ENCODE assay signal across 19 cellular contexts in genomic region chr3:32963871-32964270, GRCh38. TPM values are rescaled to one million over a fixed set of nuclear protein-coding genes. Genes with fewer than 3 reads are reported as not detected.
A peak's percentile ranks its signal among the peaks of the same experiment; 100 is the strongest.
DNase-seq lines count a peak whose midpoint lies in the region; ATAC-seq, FAIRE-seq and TF ChIP-seq lines count a peak whose summit lies in the region.
"Had no signal": no experiment of that assay in that cellular context is flagged by ENCODE, and none has a peak within 500 bp of the region (broad histone marks: within the 10 kb centered on the region; RNA-seq: fewer than 3 reads in every experiment).

No MANE protein-coding gene starts in this region.

- TF ChIP-seq EP300 in HepG2 (IDR thresholded peaks at IDR 0.05; ENCODE audit: low read depth in 2 of 2, low read length in 2 of 2), result no peak
- TF ChIP-seq EP300 in HepG2 (CRISPR knock-in tag; IDR thresholded peaks at IDR 0.05; ENCODE audit: borderline replicate concordance), result no peak

- TF ChIP-seq POLR2A in HepG2 (IDR thresholded peaks at IDR 0.05; ENCODE audit: insufficient read depth in 1 of 2, low read depth in 2 of 2, low read length in 2 of 2) (no peak), right lobe of liver (IDR thresholded peaks at IDR 0.05) (no peak)

- no peak overlapping the region for H3K4me2 ChIP-seq in HepG2 (ENCODE audit: low read depth, low read length)

- ATAC-seq in HepG2 (no peak), right lobe of liver (no peak)
- peak; percentile 53 for ATAC-seq in stimulated activated naive CD8-positive, alpha-beta T cell treated with anti-CD3 and anti-CD28 coated beads, Interleukin-15, Interleukin-2, amounts not matched to agents 100 U/mL and 50 U/mL, for 24 hours
- ATAC-seq: body of pancreas, left colon, PC-3 had no signal

- H3K27me3 ChIP-seq in HepG2 (ENCODE audit: control insufficient read depth in 1 of 2, insufficient read depth in 2 of 2, low read length in 2 of 2) (no peaks in the 10 kb centered on the region; a peak in 1 of 5 replicates), right lobe of liver (no peaks in the 10 kb centered on the region), Caco-2 (replicated peaks; ENCODE audit: control insufficient read depth, insufficient read depth, low read length) (no peaks in the 10 kb centered on the region)
- H3K27me3 ChIP-seq: body of pancreas had no signal

- DNase-seq in HepG2 (ENCODE audit: low spot score) (no peak), right lobe of liver (no peak), retina (no peak), UCSD-AML1 (lab: John Stamatoyannopoulos, UW; ENCODE audit: unreplicated experiment) (no peak), Caco-2 (no peak)
- DNase-seq in activated CD4-positive, alpha-beta T cell treated with anti-CD3 and anti-CD28 coated beads, Interleukin-2, amount 50 U/mL, for 1 hour, result peak; percentile 26
- DNase-seq in effector CD4-positive, alpha-beta T cell, result peak; percentile 43
- no peak for DNase-seq in stimulated activated naive CD8-positive, alpha-beta T cell treated with anti-CD3 and anti-CD28 coated beads, Interleukin-15, Interleukin-2, amounts not matched to agents 100 U/mL and 50 U/mL, for 24 hours
- DNase-seq: body of pancreas, H9, hippocampal formation, left colon, NCI-H187, NCI-H524, PC-3 had no signal

- H3K4me1 ChIP-seq in HepG2 (ENCODE audit: insufficient read depth, low read length) (peaks cover 28% of the 10 kb centered on the region), right lobe of liver (no peaks in the 10 kb centered on the region), Caco-2 (peaks cover 8% of the 10 kb centered on the region; the same call in 1 of the 2 replicates)
- H3K4me1 ChIP-seq: body of pancreas had no signal

- peaks cover 18% of the 10 kb centered on the region for H3K4me1 Mint-ChIP-seq in Caco-2 (ENCODE audit: low read depth, unreplicated experiment)

- no peaks in the 10 kb centered on the region for H3K27me3 Mint-ChIP-seq in Caco-2 (ENCODE audit: insufficient read depth, unreplicated experiment)

- peaks cover 21% of the 10 kb centered on the region for H3K9me3 ChIP-seq in HepG2 (ENCODE audit: low read length)
- H3K9me3 ChIP-seq in right lobe of liver, result no peaks in the 10 kb centered on the region
- peaks cover 22% of the 10 kb centered on the region; the same call in 1 of the 2 replicates for H3K9me3 ChIP-seq in Caco-2

- H3K79me2 ChIP-seq in HepG2 (ENCODE audit: insufficient read depth, low read length), result no peaks in the 10 kb centered on the region

- POLR2A ChIA-PET in HepG2 (lab: Yijun Ruan, JAX) (no interaction called here), Caco-2 (lab: Charles Lee) (no interaction called here)

- WGBS in HepG2 (ENCODE audit: low lambda C conversion rate), result 52% methylated on average over 3 of the region's 3 CpGs
- 65% methylated on average over 3 of the region's 3 CpGs for WGBS in right lobe of liver (ENCODE audit: insufficient coverage, low coverage, low lambda C conversion rate, missing lambda C conversion rate)

- H3K36me3 ChIP-seq in HepG2 (replicated peaks in 1 of 2; ENCODE audit: control insufficient read depth in 1 of 2, insufficient read depth in 2 of 2, low read length in 2 of 2) (no peaks in the 10 kb centered on the region), right lobe of liver (no peaks in the 10 kb centered on the region), Caco-2 (ENCODE audit: control insufficient read depth, insufficient read depth, low read length) (no peaks in the 10 kb centered on the region)

- in situ Hi-C loops in HepG2 (cut with HindIII; ENCODE audit: extremely low pct_ligation_motif_present, low pct_unique_long_range_greater_than_20kb), result loop anchor here (25.0 kb wide), 1 partner anchor 398 kb away; no protein-coding TSS in a partner anchor

- no peaks in the 10 kb centered on the region for H3K36me3 Mint-ChIP-seq in Caco-2 (ENCODE audit: insufficient read depth, unreplicated experiment)

- intact Hi-C loops in HepG2 (cut with micrococcal nuclease; ENCODE audit: unreplicated experiment), result no loop called here
- intact Hi-C loops in right lobe of liver (cut with DNase I), result no loop called here
- intact Hi-C loops in Caco-2 (cut with micrococcal nuclease; ENCODE audit: unreplicated experiment), result no loop called here

- no peak overlapping the region for H3K4me3 Mint-ChIP-seq in Caco-2 (ENCODE audit: unreplicated experiment)
- H3K4me3 Mint-ChIP-seq: H9 had no signal

- no TSS peak for BruUV-seq in HepG2 (replicated peaks; lab: Mats Ljungman, UMichigan)
- no TSS peak for BruUV-seq in Caco-2 (replicated peaks; lab: Mats Ljungman, UMichigan)

- no peak for TF ChIP-seq RAD21 in HepG2 (CRISPR knock-in tag; IDR thresholded peaks at IDR 0.05)

- H4K20me1 ChIP-seq in HepG2 (ENCODE audit: insufficient read depth, low read length), result no peaks in the 10 kb centered on the region

- CTCF ChIA-PET in HepG2 (lab: Yijun Ruan, JAX; ENCODE audit: low intra/inter-chr PET ratio, low total read pairs) (no interaction called here), Caco-2 (lab: Charles Lee) (no interaction called here)

- H3K4me3 ChIP-seq in HepG2 (replicated peaks in 1 of 3; ENCODE audit: insufficient read depth in 1 of 3, low read depth in 2 of 3, low read length in 3 of 3) (no peak overlapping the region), right lobe of liver (no peak overlapping the region), Caco-2 (ENCODE audit: low read depth, low read length) (no peak overlapping the region)
- H3K4me3 ChIP-seq: body of pancreas had no signal

- H3K9ac ChIP-seq in HepG2 (ENCODE audit: insufficient read depth, low read depth, low read length), result no peak overlapping the region

- H3K27ac ChIP-seq in HepG2 (ENCODE audit: extremely low read length, insufficient read depth, low read length) (no peak overlapping the region), right lobe of liver (no peak overlapping the region)
- H3K27ac ChIP-seq: body of pancreas had no signal

- no peak overlapping the region for H2AFZ ChIP-seq in HepG2 (ENCODE audit: low read length)

- H3K9me3 Mint-ChIP-seq in Caco-2 (ENCODE audit: unreplicated experiment), result peaks cover 21% of the 10 kb centered on the region

- TF ChIP-seq CTCF in HepG2 (CRISPR knock-in tag; IDR thresholded peaks at IDR 0.05) (no peak), right lobe of liver (IDR thresholded peaks at IDR 0.05) (no peak), Caco-2 (IDR thresholded peaks at IDR 0.05; ENCODE audit: insufficient read depth in 1 of 2, low read depth in 1 of 2, low read length in 1 of 2, severe bottlenecking in 1 of 2, unreplicated experiment in 1 of 2) (no peak)

- FAIRE-seq in HepG2 (lab: Jason Lieb, UNC), result no peak
- FAIRE-seq: GM12891, HTR-8/SVneo had no signal

- H3K27ac Mint-ChIP-seq in Caco-2 (ENCODE audit: unreplicated experiment), result no peak overlapping the region
- H3K27ac Mint-ChIP-seq: H9 had no signal

TF ChIP-seq in HepG2, 621 proteins besides CTCF, POLR2A, EP300 and RAD21:
- TF ChIP-seq ZNF256 (CRISPR knock-in tag; conservative IDR thresholded peaks at IDR 0.05) (no peak), CREB1 (IDR thresholded peaks at IDR 0.05) (peak; percentile 58; the same call in 1 of the 2 replicates), CREB1 (CRISPR knock-in tag; IDR thresholded peaks at IDR 0.05) (no peak), ZNF775 (CRISPR knock-in tag; IDR thresholded peaks at IDR 0.05; ENCODE audit: borderline replicate concordance) (no peak)

RNA-seq across cellular contexts. Expression of gene CCR4, which starts 12.4 kb away (rescaled TPM):
- total RNA-seq in HepG2 (2016; rRNA removed; fragmentation: Illumina TruSeq; extraction: Trizol) (0.04 and 0.06 TPM in 2 replicates), right lobe of liver (under 1 TPM; 0.06 to 0.23 (median 0.11) TPM), Caco-2 (2022) (0.16 TPM in 1 of 2 replicates, not detected in the other)
- not detected in 2 replicates for total RNA-seq in HepG2 (2016; cell fraction: cytosol; rRNA removed; fragmentation: Illumina TruSeq; extraction: Trizol; ENCODE audit: low read depth)
- total RNA-seq in HepG2 (2016; cell fraction: insoluble cytoplasmic fraction; rRNA removed; fragmentation: Illumina TruSeq; extraction: Trizol), result 0.06 and 0.11 TPM in 2 replicates
- not detected in 2 replicates for total RNA-seq in HepG2 (2016; cell fraction: membrane; rRNA removed; fragmentation: Illumina TruSeq; extraction: Trizol)
- total RNA-seq in HepG2 (2016; cell fraction: nucleus; rRNA removed; fragmentation: Illumina TruSeq; extraction: Trizol), result 0.16 TPM in 1 of 2 replicates, not detected in the other
- polyA plus RNA-seq in HepG2 (2011; rRNA removed), result 0.05 TPM in 2 replicates
- 0.01 TPM in 1 of 2 replicates, not detected in the other for polyA plus RNA-seq in HepG2 (2011; cell fraction: cytosol; rRNA removed)
- polyA plus RNA-seq in HepG2 (2011; cell fraction: nucleus; rRNA removed), result 0.05 and 0.06 TPM in 2 replicates
- polyA plus RNA-seq in HepG2 (2012), result not detected in 2 replicates
- not detected in 2 replicates for polyA plus RNA-seq in HepG2 (2016; cell fraction: cytosol; fragmentation: Illumina TruSeq; extraction: Trizol; ENCODE audit: low read depth)
- not detected in 2 replicates for polyA plus RNA-seq in HepG2 (2016; cell fraction: insoluble cytoplasmic fraction; fragmentation: Illumina TruSeq; extraction: Trizol; ENCODE audit: low read depth)
- not detected in 2 replicates for polyA plus RNA-seq in HepG2 (2016; cell fraction: membrane; fragmentation: Illumina TruSeq; extraction: Trizol; ENCODE audit: low read depth)
- 0.24 and 0.29 TPM in 2 replicates for polyA plus RNA-seq in HepG2 (2016; cell fraction: nucleus; fragmentation: Illumina TruSeq; extraction: Trizol; ENCODE audit: insufficient read depth, low read depth)
- polyA minus RNA-seq in HepG2 (2011; rRNA and poly(A)+ RNA removed; ENCODE audit: low replicate concordance), result 0.05 and 0.16 TPM in 2 replicates
- polyA minus RNA-seq in HepG2 (2011; cell fraction: cytosol; rRNA and poly(A)+ RNA removed), result not detected in 2 replicates
- polyA minus RNA-seq in HepG2 (2011; cell fraction: nucleus; rRNA and poly(A)+ RNA removed), result 0.37 TPM in 1 of 2 replicates, not detected in the other
- total RNA-seq: body of pancreas, osteocyte, skeletal muscle tissue had no signal

Comparison
In these comparisons a context has a peak if more than half of its experiments do, and no peak if none do; other contexts are left out.
1. DNase-seq: peak in activated CD4-positive, alpha-beta T cell treated with anti-CD3 and anti-CD28 coated beads, Interleukin-2, amount 50 U/mL, for 1 hour (single experiment) and effector CD4-positive, alpha-beta T cell (single experiment); none in HepG2 (single experiment), right lobe of liver (0 of 3), stimulated activated naive CD8-positive, alpha-beta T cell treated with anti-CD3 and anti-CD28 coated beads, Interleukin-15, Interleukin-2, amounts not matched to agents 100 U/mL and 50 U/mL, for 24 hours (single experiment), retina (single experiment), UCSD-AML1 (single experiment) and Caco-2 (0 of 2).